In the genomic region with DNA sequence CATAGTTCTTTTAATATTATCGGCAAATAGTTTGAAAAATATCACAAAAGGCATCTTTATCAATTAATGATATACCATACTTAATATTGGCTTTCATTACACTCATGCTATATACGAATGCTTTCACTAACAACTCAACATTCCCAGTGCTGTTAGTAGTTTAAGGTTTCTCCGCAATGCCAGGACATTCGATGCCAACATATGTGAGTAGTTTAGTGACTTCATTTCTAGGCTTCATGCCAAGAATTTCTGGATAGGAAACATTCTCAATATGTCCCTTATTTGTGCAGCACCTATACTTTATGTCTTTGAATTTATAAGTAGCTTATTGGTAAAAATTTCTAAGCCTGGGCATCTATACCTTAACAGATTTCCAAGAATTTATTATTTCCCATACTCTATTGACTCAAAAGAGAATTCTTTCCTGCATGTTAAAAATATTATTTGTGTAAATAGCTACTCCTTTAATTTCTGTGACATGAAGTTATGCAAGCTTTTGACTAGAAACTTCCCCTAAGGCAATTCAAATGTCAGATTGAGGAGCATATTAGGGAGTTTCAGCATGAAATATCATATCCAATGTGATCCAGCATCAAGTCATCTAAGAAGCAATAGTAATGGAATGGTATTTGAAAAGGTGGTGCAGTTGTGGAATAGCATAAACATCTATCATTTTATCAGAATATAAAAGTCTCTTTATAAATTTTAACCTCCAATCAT, we compare ENCODE assay signal across 12 cellular contexts.
DNase-seq lines count a peak whose midpoint lies in the region; TF ChIP-seq lines count a peak whose summit lies in the region.
"Had no signal": no experiment of that assay in that cellular context is flagged by ENCODE, and none has a peak within 500 bp of the region (broad histone marks: within the 10 kb centered on the region; RNA-seq: fewer than 3 reads in every experiment).

No MANE protein-coding gene starts in this region.

- H3K9me3 Mint-ChIP-seq in T-helper 2 cell treated with Interferon-gamma antibody and Interleukin-4, amounts not matched to agents 5 μg/mL and 100 μg/mL, for 36 hours: peaks cover 18% of the 10 kb centered on the region
- H3K9me3 Mint-ChIP-seq in activated CD4-positive, alpha-beta T cell treated with anti-CD3 and anti-CD28 coated beads, Interleukin-2, amount 10 ng/mL, durations not matched to agents 7 days and 5 days: peaks cover 8% of the 10 kb centered on the region

- peaks cover 4% of the 10 kb centered on the region for H3K36me3 Mint-ChIP-seq in T-helper 2 cell treated with Interferon-gamma antibody and Interleukin-4, amounts not matched to agents 5 μg/mL and 100 μg/mL, for 36 hours (ENCODE audit: low read depth)
- H3K36me3 Mint-ChIP-seq in activated CD4-positive, alpha-beta T cell treated with anti-CD3 and anti-CD28 coated beads, Interleukin-2, amount 10 ng/mL, durations not matched to agents 7 days and 5 days (ENCODE audit: low read depth): peaks cover 2% of the 10 kb centered on the region

- DNase-seq in AG09319 (ENCODE audit: extremely low read depth, low read depth) (peak; percentile 61), HT1080 (ENCODE audit: low read depth) (peak; percentile 75), SW 1271 (lab: John Stamatoyannopoulos, UW) (peak; percentile 7 to 42), foreskin melanocyte (peak; percentile 29), OCI-M2 (lab: John Stamatoyannopoulos, UW; ENCODE audit: unreplicated experiment) (no peak), NAMALWA (ENCODE audit: low spot score) (no peak)
- no peak for DNase-seq in T-helper 2 cell treated with Interferon-gamma antibody and Interleukin-4, amounts not matched to agents 5 μg/mL and 100 μg/mL, for 36 hours (ENCODE audit: low spot score)
- DNase-seq in activated CD4-positive, alpha-beta T cell treated with anti-CD3 and anti-CD28 coated beads, Interleukin-2, amount 10 ng/mL, durations not matched to agents 7 days and 5 days: no peak
- DNase-seq: DMS79 treated with DMSO at 0.1 percent for 48 hours; stimulated activated CD4-positive, alpha-beta T cell treated with anti-CD3 and anti-CD28 coated beads, Interleukin-2, amount 100 ng/mL, for 48 hours; T-helper 1 cell; tibial artery had no signal

- POLR2A ChIA-PET in activated CD4-positive, alpha-beta T cell treated with anti-CD3 and anti-CD28 coated beads, Interleukin-2, amount 10 ng/mL, durations not matched to agents 7 days and 5 days (lab: Charles Lee): no interaction called here

- TF ChIP-seq CTCF in AG09319 (IDR thresholded peaks at IDR 0.05; ENCODE audit: low read depth, low read length): no peak

- CTCF ChIA-PET in activated CD4-positive, alpha-beta T cell treated with anti-CD3 and anti-CD28 coated beads, Interleukin-2, amount 10 ng/mL, durations not matched to agents 7 days and 5 days (lab: Charles Lee): no interaction called here

- no peak overlapping the region for H3K27ac Mint-ChIP-seq in T-helper 2 cell treated with Interferon-gamma antibody and Interleukin-4, amounts not matched to agents 5 μg/mL and 100 μg/mL, for 36 hours
- no peak overlapping the region for H3K27ac Mint-ChIP-seq in activated CD4-positive, alpha-beta T cell treated with anti-CD3 and anti-CD28 coated beads, Interleukin-2, amount 10 ng/mL, durations not matched to agents 7 days and 5 days

- H3K4me1 Mint-ChIP-seq in T-helper 2 cell treated with Interferon-gamma antibody and Interleukin-4, amounts not matched to agents 5 μg/mL and 100 μg/mL, for 36 hours (ENCODE audit: low read depth): no peaks in the 10 kb centered on the region
- no peaks in the 10 kb centered on the region for H3K4me1 Mint-ChIP-seq in activated CD4-positive, alpha-beta T cell treated with anti-CD3 and anti-CD28 coated beads, Interleukin-2, amount 10 ng/mL, durations not matched to agents 7 days and 5 days

- H3K27me3 Mint-ChIP-seq in T-helper 2 cell treated with Interferon-gamma antibody and Interleukin-4, amounts not matched to agents 5 μg/mL and 100 μg/mL, for 36 hours (ENCODE audit: low read depth): no peaks in the 10 kb centered on the region
- no peaks in the 10 kb centered on the region for H3K27me3 Mint-ChIP-seq in activated CD4-positive, alpha-beta T cell treated with anti-CD3 and anti-CD28 coated beads, Interleukin-2, amount 10 ng/mL, durations not matched to agents 7 days and 5 days

- no peak overlapping the region for H3K4me3 Mint-ChIP-seq in T-helper 2 cell treated with Interferon-gamma antibody and Interleukin-4, amounts not matched to agents 5 μg/mL and 100 μg/mL, for 36 hours
- H3K4me3 Mint-ChIP-seq in activated CD4-positive, alpha-beta T cell treated with anti-CD3 and anti-CD28 coated beads, Interleukin-2, amount 10 ng/mL, durations not matched to agents 7 days and 5 days: no peak overlapping the region

Comparison
In these comparisons a context has a peak if more than half of its experiments do, and no peak if none do; other contexts are left out.
1. DNase-seq: peak in AG09319 (single experiment), HT1080 (single experiment), SW 1271 (2 of 2) and foreskin melanocyte (single experiment); none in OCI-M2 (single experiment), T-helper 2 cell treated with Interferon-gamma antibody and Interleukin-4, amounts not matched to agents 5 μg/mL and 100 μg/mL, for 36 hours (single experiment), activated CD4-positive, alpha-beta T cell treated with anti-CD3 and anti-CD28 coated beads, Interleukin-2, amount 10 ng/mL, durations not matched to agents 7 days and 5 days (single experiment) and NAMALWA (single experiment).